Comparison of ENCODE assay signal across 8 cellular contexts in the genomic region with DNA sequence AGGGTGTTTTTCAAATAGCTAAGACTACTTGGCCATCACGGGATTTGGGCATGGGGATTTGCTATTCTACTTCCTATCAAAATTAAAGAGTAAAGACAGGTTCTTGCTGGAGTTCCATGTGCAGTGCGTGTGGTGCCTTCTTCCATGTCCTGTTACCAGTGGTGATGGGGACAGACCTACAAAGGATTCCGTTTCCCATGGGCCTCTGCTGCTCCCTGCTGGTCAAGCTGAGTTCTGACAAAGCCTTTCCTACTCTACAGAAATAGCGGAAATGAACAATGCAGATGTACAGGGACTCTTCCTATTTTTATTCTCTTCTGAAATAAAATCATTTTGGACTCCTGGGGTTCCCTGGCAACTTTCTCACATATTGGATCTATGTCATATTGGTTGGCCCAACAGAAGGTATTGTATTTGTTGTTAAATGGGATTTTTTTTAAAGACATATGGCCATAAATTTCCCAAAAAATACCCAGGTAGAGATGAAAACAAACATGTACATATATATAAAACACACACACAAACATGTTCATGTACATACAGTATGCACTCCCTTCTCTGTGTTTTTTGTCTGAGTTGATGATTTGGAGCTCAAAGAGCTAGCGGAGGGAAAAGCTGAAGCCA.
A peak's percentile ranks its signal among the peaks of the same experiment; 100 is the strongest.
DNase-seq lines count a peak whose midpoint lies in the region; ATAC-seq and TF ChIP-seq lines count a peak whose summit lies in the region.

No MANE protein-coding gene starts in this region.

- H3K9me3 ChIP-seq in OCI-LY3 (ENCODE audit: insufficient read depth, low read length) = no peaks in the 10 kb centered on the region

- TF ChIP-seq CTCF in OCI-LY3 (IDR thresholded peaks at IDR 0.05; ENCODE audit: low read depth, low read length) = peak; percentile 95

- TF ChIP-seq POLR2A in erythroblast (IDR thresholded peaks at IDR 0.05; ENCODE audit: low read length) = no peak

- H3K36me3 ChIP-seq in OCI-LY3 (replicated peaks; ENCODE audit: low read depth, low read length) = no peaks in the 10 kb centered on the region

- peak overlapping the region in 3 of 10 donors; percentile 19 to 61 (median 58) for H3K27ac Mint-ChIP-seq in naive thymus-derived CD8-positive, alpha-beta T cell

- ATAC-seq in GM21526 (IDR thresholded peaks at IDR 0.05; ENCODE audit: low FRiP score, unreplicated experiment) = peak; percentile 91
- ATAC-seq in naive thymus-derived CD8-positive, alpha-beta T cell = peak; percentile 79 to 86

- H4K20me1 ChIP-seq in OCI-LY3 (ENCODE audit: insufficient read depth, low read length) = no peaks in the 10 kb centered on the region; the same call in 1 of the 2 replicates

- H3K9me3 Mint-ChIP-seq in naive thymus-derived CD8-positive, alpha-beta T cell = no peaks in the 10 kb centered on the region

- no peak overlapping the region for H2AFZ ChIP-seq in OCI-LY3 (ENCODE audit: low read depth, low read length)

- no peaks in the 10 kb centered on the region for H3K79me2 ChIP-seq in OCI-LY3 (ENCODE audit: low read length)

- peaks cover 13 to 74% (median 34%) of the 10 kb centered on the region in 3 donors for H3K36me3 Mint-ChIP-seq in naive thymus-derived CD8-positive, alpha-beta T cell

- no peak overlapping the region for H3K4me3 ChIP-seq in OCI-LY3 (ENCODE audit: low read length)

- no peaks in the 10 kb centered on the region for H3K27me3 Mint-ChIP-seq in naive thymus-derived CD8-positive, alpha-beta T cell

- no peaks in the 10 kb centered on the region for H3K27me3 ChIP-seq in OCI-LY3 (ENCODE audit: low read depth, low read length)

- no peak overlapping the region for H3K4me2 ChIP-seq in OCI-LY3 (ENCODE audit: low read length)

- H3K9ac ChIP-seq in OCI-LY3 (ENCODE audit: low read length) = no peak overlapping the region

- H3K4me1 Mint-ChIP-seq in naive thymus-derived CD8-positive, alpha-beta T cell = peaks cover 4 to 16% (median 6%) of the 10 kb centered on the region in 4 donors

- DNase-seq in DMS53 treated with DMSO at 0.1 percent for 48 hours (lab: John Stamatoyannopoulos, UW; ENCODE audit: unreplicated experiment) (peak; percentile 63), HUDEP-2 (lab: John Stamatoyannopoulos, UW; ENCODE audit: unreplicated experiment in 76 of 76) (peak in 68 of 76 experiments; percentile 3 to 71 (median 40)), erythroblast (lab: John Stamatoyannopoulos, UW) (peak; percentile 72 to 86), substantia nigra (lab: John Stamatoyannopoulos, UW) (peak in 43 of 49 donors; percentile 6 to 81 (median 48))
- DNase-seq in activated CD8-positive, alpha-beta memory T cell treated with anti-CD3 and anti-CD28 coated beads, Interleukin-2, amount 50 U/mL, for 48 hours = peak; percentile 77
- peak; percentile 35 to 72 (median 46) for DNase-seq in naive thymus-derived CD8-positive, alpha-beta T cell

- H3K4me1 ChIP-seq in OCI-LY3 (ENCODE audit: low read length) = 0 out of 2 replicates have a peak, but pooled peaks cover 6% of the 10 kb centered on the region

- POLR2A ChIA-PET in naive thymus-derived CD8-positive, alpha-beta T cell (lab: Charles Lee) = no interaction called here

- no peak overlapping the region for H3K27ac ChIP-seq in OCI-LY3 (ENCODE audit: low read length)
- peak overlapping the region; percentile 14 for H3K27ac ChIP-seq in substantia nigra (ENCODE audit: low read depth, low read length, poor library complexity, severe bottlenecking)

- no peak overlapping the region for H3K4me3 Mint-ChIP-seq in naive thymus-derived CD8-positive, alpha-beta T cell
